In the genomic region with DNA sequence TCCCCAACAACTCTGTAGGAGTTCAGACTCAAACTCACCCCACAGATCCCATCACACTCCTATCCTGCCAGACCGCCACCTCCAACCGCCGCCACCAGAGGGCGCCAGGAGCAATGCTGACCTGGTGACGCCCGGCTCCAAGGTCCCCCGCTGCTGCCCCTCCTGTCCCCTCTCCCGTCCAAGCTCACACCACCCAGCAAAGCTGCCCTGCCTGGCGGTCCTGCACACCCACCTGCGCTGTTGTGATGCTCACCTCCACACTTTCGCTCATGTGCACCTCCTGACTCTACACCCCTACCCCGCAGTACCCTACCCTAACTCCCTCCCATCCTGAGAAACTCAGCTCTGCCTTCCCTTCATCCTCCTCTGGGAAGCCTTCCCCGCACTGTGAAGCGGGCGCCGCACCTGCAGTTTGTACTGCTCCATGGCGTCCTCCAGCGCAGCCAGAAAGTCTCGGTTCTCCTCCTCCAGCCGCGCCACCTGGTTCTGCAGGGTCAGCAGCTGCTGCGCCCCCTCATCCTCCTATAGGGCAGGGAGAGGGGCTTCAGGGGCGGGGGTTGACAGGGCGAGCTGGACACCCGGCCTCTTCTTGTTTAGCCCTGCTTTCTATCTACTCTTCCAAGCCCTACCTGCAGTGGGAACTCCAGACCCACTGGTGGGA, we compare ENCODE assay signal across 9 cellular contexts. TPM values are rescaled to one million over a fixed set of nuclear protein-coding genes. Genes with fewer than 3 reads are reported as not detected.
A peak's percentile ranks its signal among the peaks of the same experiment; 100 is the strongest.
DNase-seq lines count a peak whose midpoint lies in the region; ATAC-seq and TF ChIP-seq lines count a peak whose summit lies in the region.
"Had no signal": no experiment of that assay in that cellular context is flagged by ENCODE, and none has a peak within 500 bp of the region (broad histone marks: within the 10 kb centered on the region; RNA-seq: fewer than 3 reads in every experiment).

No MANE protein-coding gene starts in this region.

- H3K9me3 Mint-ChIP-seq in T-cell: no peaks in the 10 kb centered on the region
- no peaks in the 10 kb centered on the region for H3K9me3 Mint-ChIP-seq in activated naive CD8-positive, alpha-beta T cell treated with anti-CD3 and anti-CD28 coated beads, Interleukin-2, amount 50 U/mL, for 24 hours

- TF ChIP-seq CTCF in left ventricle myocardium inferior (IDR thresholded peaks at IDR 0.05; ENCODE audit: borderline replicate concordance): peak; percentile 88
- peak; percentile 97 for TF ChIP-seq CTCF in retinal pigment epithelial cell (conservative IDR thresholded peaks at IDR 0.05; ENCODE audit: low read depth, low read length)

- no peaks in the 10 kb centered on the region for H3K36me3 Mint-ChIP-seq in T-cell
- H3K36me3 Mint-ChIP-seq in activated naive CD8-positive, alpha-beta T cell treated with anti-CD3 and anti-CD28 coated beads, Interleukin-2, amount 50 U/mL, for 24 hours (ENCODE audit: low read depth): no peaks in the 10 kb centered on the region

- CTCF ChIA-PET in T-cell (lab: Charles Lee): no interaction called here

- DNase-seq in DMS53 treated with DMSO at 0.1 percent for 48 hours (lab: John Stamatoyannopoulos, UW; ENCODE audit: unreplicated experiment) (peak; percentile 15), HT-29 (ENCODE audit: low spot score) (peak; percentile 90), T-cell (peak in 28 of 34 experiments; percentile 8 to 58 (median 38)), left ventricle myocardium inferior (peak; percentile 82), retinal pigment epithelial cell (ENCODE audit: low read depth) (no peak), NCI-H2107 (lab: John Stamatoyannopoulos, UW) (no peak)
- peak; percentile 87 for DNase-seq in activated naive CD8-positive, alpha-beta T cell treated with anti-CD3 and anti-CD28 coated beads, Interleukin-2, amount 50 U/mL, for 24 hours

- no peaks in the 10 kb centered on the region for H3K36me3 ChIP-seq in left ventricle myocardium inferior

- no peak overlapping the region for H3K4me3 Mint-ChIP-seq in T-cell
- no peak overlapping the region for H3K4me3 Mint-ChIP-seq in activated naive CD8-positive, alpha-beta T cell treated with anti-CD3 and anti-CD28 coated beads, Interleukin-2, amount 50 U/mL, for 24 hours

- H3K27ac Mint-ChIP-seq in T-cell: no peak overlapping the region
- H3K27ac Mint-ChIP-seq in activated naive CD8-positive, alpha-beta T cell treated with anti-CD3 and anti-CD28 coated beads, Interleukin-2, amount 50 U/mL, for 24 hours: no peak overlapping the region

- H3K27me3 ChIP-seq in left ventricle myocardium inferior (ENCODE audit: low read depth): no peaks in the 10 kb centered on the region

- peaks cover 5% of the 10 kb centered on the region for H3K4me1 ChIP-seq in left ventricle myocardium inferior

- H3K27me3 Mint-ChIP-seq in T-cell: peaks cover 3 to 7% of the 10 kb centered on the region in 2 donors
- peaks cover 7% of the 10 kb centered on the region for H3K27me3 Mint-ChIP-seq in activated naive CD8-positive, alpha-beta T cell treated with anti-CD3 and anti-CD28 coated beads, Interleukin-2, amount 50 U/mL, for 24 hours

- no peaks in the 10 kb centered on the region for H3K9me3 ChIP-seq in left ventricle myocardium inferior (replicated peaks)

- intact Hi-C loops in left ventricle myocardium inferior (cut with micrococcal nuclease): no loop called here

- H3K27ac ChIP-seq in left ventricle myocardium inferior (replicated peaks): no peak overlapping the region

- POLR2A ChIA-PET in T-cell (lab: Charles Lee): no interaction called here

- H3K4me1 Mint-ChIP-seq in T-cell: peaks cover 0 to 2% (median 0%) of the 10 kb centered on the region in 3 donors
- H3K4me1 Mint-ChIP-seq in activated naive CD8-positive, alpha-beta T cell treated with anti-CD3 and anti-CD28 coated beads, Interleukin-2, amount 50 U/mL, for 24 hours: no peaks in the 10 kb centered on the region

- H3K4me3 ChIP-seq in left ventricle myocardium inferior: peak overlapping the region; percentile 19
- no peak overlapping the region for H3K4me3 ChIP-seq in retinal pigment epithelial cell (ENCODE audit: low read length)

- ATAC-seq in T-cell (replicated peaks in 1 of 4) (peak in 2 of 4 experiments; percentile 36 to 40), HG03457 (IDR thresholded peaks at IDR 0.05; ENCODE audit: unreplicated experiment) (no peak)
- peak; percentile 75 for ATAC-seq in activated naive CD8-positive, alpha-beta T cell treated with anti-CD3 and anti-CD28 coated beads, Interleukin-2, amount 50 U/mL, for 24 hours

RNA-seq across cellular contexts. Expression of gene KIF7, which starts 7.9 kb away (rescaled TPM):
- total RNA-seq in HT-29 (2014; rRNA removed; shearing (Covaris generic)): 2.0 and 2.1 TPM in 2 replicates
- total RNA-seq in T-cell (under 1 TPM; 0.07 to 0.26 (median 0.20) TPM), left ventricle myocardium inferior (2.4 TPM)

RNA-seq across cellular contexts. Expression of gene PLIN1, which starts 31.8 kb away (rescaled TPM):
- total RNA-seq in HT-29 (2014; rRNA removed; shearing (Covaris generic)): 0.03 and 0.51 TPM in 2 replicates
- 1 to 10 TPM in 1 of 5 donors, under 1 TPM in 3, not detected in 1; 0.25 to 1.1 (median 0.60) TPM for total RNA-seq in T-cell
- 1.6 TPM for total RNA-seq in left ventricle myocardium inferior
- total RNA-seq: T-helper 1 cell treated with Interleukin-12 subunit alpha and Interleukin-12 subunit beta and Interleukin-4 antibody, amounts not matched to agents 30 ng/mL and 1 ng/mL, for 36 hours had no signal

RNA-seq across cellular contexts. Expression of gene PEX11A, which starts 43.2 kb away (rescaled TPM):
- 5.8 and 8.8 TPM in 2 replicates for total RNA-seq in HT-29 (2014; rRNA removed; shearing (Covaris generic))
- total RNA-seq in T-cell: 1 to 10 TPM in 4 of 5 donors, under 1 TPM in 1; 0.91 to 4.0 (median 2.0) TPM
- 11.4 TPM for total RNA-seq in left ventricle myocardium inferior

RNA-seq across cellular contexts. Expression of gene WDR93, which starts 43.3 kb away (rescaled TPM):
- total RNA-seq in HT-29 (2014; rRNA removed; shearing (Covaris generic)): 0.08 and 0.61 TPM in 2 replicates
- under 1 TPM in 2 of 5 donors, not detected in 3; 0.13 to 0.35 TPM for total RNA-seq in T-cell
- not detected for total RNA-seq in left ventricle myocardium inferior
- total RNA-seq: T-helper 1 cell treated with Interleukin-12 subunit alpha and Interleukin-12 subunit beta and Interleukin-4 antibody, amounts not matched to agents 30 ng/mL and 1 ng/mL, for 36 hours had no signal

Comparison
In these comparisons a context has a peak if more than half of its experiments do, and no peak if none do; other contexts are left out.
1. DNase-seq: peak in DMS53 treated with DMSO at 0.1 percent for 48 hours (single experiment), HT-29 (single experiment), T-cell (28 of 34), activated naive CD8-positive, alpha-beta T cell treated with anti-CD3 and anti-CD28 coated beads, Interleukin-2, amount 50 U/mL, for 24 hours (single experiment) and left ventricle myocardium inferior (single experiment); none in retinal pigment epithelial cell (single experiment) and NCI-H2107 (single experiment).